In genomic region chr6:140003217-140003616, GRCh38 we compare ENCODE assay signal across 28 cellular contexts.
A peak's percentile ranks its signal among the peaks of the same experiment; 100 is the strongest.
DNase-seq lines count a peak whose midpoint lies in the region; ATAC-seq and TF ChIP-seq lines count a peak whose summit lies in the region.
"Had no signal": no experiment of that assay in that cellular context is flagged by ENCODE, and none has a peak within 500 bp of the region (broad histone marks: within the 10 kb centered on the region; RNA-seq: fewer than 3 reads in every experiment).

No MANE protein-coding gene starts in this region.

- no peak for ATAC-seq in IMR-90 (ENCODE audit: low read depth)
- ATAC-seq: activated CD4-positive, CD25-positive, alpha-beta regulatory T cell treated with anti-CD3 and anti-CD28 coated beads, Interleukin-2, amount 50 U/mL, for 24 hours; activated T-cell treated with anti-CD3 and anti-CD28 coated beads, Interleukin-2, amount 50 U/mL, for 72 hours; CD8-positive, alpha-beta T cell; K562; naive thymus-derived CD8-positive, alpha-beta T cell; stimulated activated memory B cell treated with anti-CD40 and anti-IgM and Interleukin-4, amounts not matched to agents 10 μg/mL and 1 μg/mL and 100 μg/mL, for 72 hours had no signal

- H3K27me3 ChIP-seq in ACC112 (ENCODE audit: insufficient read depth, low read length) (no peaks in the 10 kb centered on the region), IMR-90 (ENCODE audit: control insufficient read depth, insufficient read depth, low read length) (no peaks in the 10 kb centered on the region), endodermal cell (ENCODE audit: control insufficient read depth, insufficient read depth, low read length, poor library complexity, severe bottlenecking) (no peaks in the 10 kb centered on the region), neuronal stem cell (ENCODE audit: control insufficient read depth in 3 of 3, insufficient read depth in 3 of 3, low read depth in 1 of 3, low read length in 3 of 3) (no peaks in the 10 kb centered on the region), ascending aorta (no peaks in the 10 kb centered on the region)
- H3K27me3 ChIP-seq: upper lobe of left lung had no signal

- H4K91ac ChIP-seq in IMR-90 (ENCODE audit: insufficient read depth, low read depth, low read length) (peak overlapping the region; percentile 56), neuronal stem cell (ENCODE audit: low read depth, low read length, poor library complexity) (no peak overlapping the region)

- H4K8ac ChIP-seq in IMR-90 (ENCODE audit: low read depth in 2 of 2, low read length in 2 of 2), result peak overlapping the region in 1 of 2 experiments; percentile 66; a peak in 2 of 4 replicates
- H4K8ac ChIP-seq in neuronal stem cell (ENCODE audit: low read depth, low read length), result no peak overlapping the region

- peaks cover 19% of the 10 kb centered on the region for H3K9me3 Mint-ChIP-seq in endodermal cell
- H3K9me3 Mint-ChIP-seq: activated CD4-positive, alpha-beta memory T cell treated with anti-CD3 and anti-CD28 coated beads for 36 hours had no signal

- no peak overlapping the region for H2AK9ac ChIP-seq in IMR-90 (replicated peaks; ENCODE audit: low read depth, low read length, poor library complexity)

- no peak for TF ChIP-seq RAD21 in IMR-90 (IDR thresholded peaks at IDR 0.05; ENCODE audit: low read length)

- peak overlapping the region; percentile 33; the same call in 1 of the 2 replicates for H3K56ac ChIP-seq in IMR-90 (ENCODE audit: extremely low read depth, insufficient read depth, low read length)

- no peak for TF ChIP-seq CTCF in IMR-90 (conservative IDR thresholded peaks at IDR 0.05; ENCODE audit: low read depth, low read length)
- no peak for TF ChIP-seq CTCF in endodermal cell (conservative IDR thresholded peaks at IDR 0.05)
- no peak for TF ChIP-seq CTCF in ascending aorta (IDR thresholded peaks at IDR 0.05)

- H3K27ac ChIP-seq in ACC112 (ENCODE audit: low read depth, low read length), result peak overlapping the region; percentile 63; the same call in 1 of the 2 replicates
- no peak overlapping the region for H3K27ac ChIP-seq in IMR-90 (ENCODE audit: insufficient read depth, low read length)
- peak overlapping the region; percentile 52 for H3K27ac ChIP-seq in endodermal cell (ENCODE audit: low read depth, low read length)
- H3K27ac ChIP-seq in neuronal stem cell (replicated peaks; ENCODE audit: low read length), result no peak overlapping the region
- H3K27ac ChIP-seq in ascending aorta, result no peak overlapping the region
- H3K27ac ChIP-seq: coronary artery, upper lobe of left lung had no signal

- H3K79me1 ChIP-seq in IMR-90 (ENCODE audit: low read depth in 1 of 2, low read length in 2 of 2), result no peaks in the 10 kb centered on the region
- H3K79me1 ChIP-seq in neuronal stem cell (ENCODE audit: low read depth, low read length), result no peaks in the 10 kb centered on the region

- DNase-seq in IMR-90 (no peak), endodermal cell (no peak), neuronal stem cell (ENCODE audit: low spot score) (peak; percentile 46), ascending aorta (ENCODE audit: low spot score in 2 of 2) (no peak), HuH-7 (ENCODE audit: low spot score) (no peak)
- no peak for DNase-seq in stimulated activated CD4-positive, alpha-beta T cell treated with anti-CD3 and anti-CD28 coated beads, Interleukin-1b, Interleukin-23, amount 100 ng/mL, for 48 hours
- no peak for DNase-seq in activated CD4-positive, CD25-positive, alpha-beta regulatory T cell treated with anti-CD3 and anti-CD28 coated beads, Interleukin-2, amount 50 U/mL, for 72 hours
- DNase-seq: activated CD4-positive, alpha-beta memory T cell treated with anti-CD3 and anti-CD28 coated beads for 36 hours; activated T-cell treated with anti-CD3 and anti-CD28 coated beads, Interleukin-2, amount 50 U/mL, for 72 hours; CD8-positive, alpha-beta T cell; DMS 273 treated with DMSO at 0.1 percent for 48 hours; effector memory CD4-positive, alpha-beta T cell; erythroblast; HCEC 1CT; kidney; naive thymus-derived CD8-positive, alpha-beta T cell; NCI-H1092; NCI-H1694; NCI-H446 treated with DMSO at 0.1 percent for 48 hours; NCI-H774; occipital lobe; T-helper 1 cell; upper lobe of left lung had no signal

- H3K23ac ChIP-seq in IMR-90 (ENCODE audit: low read depth, low read length) (no peak overlapping the region), neuronal stem cell (ENCODE audit: low read depth, low read length, poor library complexity) (no peak overlapping the region)

- H3K18ac ChIP-seq in IMR-90 (ENCODE audit: low read depth, low read length), result no peak overlapping the region
- no peak overlapping the region for H3K18ac ChIP-seq in neuronal stem cell (ENCODE audit: low read length)

- H2BK5ac ChIP-seq in IMR-90 (ENCODE audit: low read depth, low read length, poor library complexity, severe bottlenecking) (no peak overlapping the region), neuronal stem cell (ENCODE audit: low read length) (no peak overlapping the region)

- no peak overlapping the region for H3K4me2 ChIP-seq in IMR-90 (ENCODE audit: low read depth, low read length)
- H3K4me2 ChIP-seq in neuronal stem cell (ENCODE audit: insufficient read depth, low read length, poor library complexity, severe bottlenecking), result no peak overlapping the region

- no peaks in the 10 kb centered on the region for H3K79me2 ChIP-seq in ACC112 (ENCODE audit: control insufficient read depth, insufficient read depth, low read length, unreplicated experiment)

- BruUV-seq in IMR-90 (replicated peaks; lab: Mats Ljungman, UMichigan), result no TSS peak

- peaks cover 30% of the 10 kb centered on the region for H3K4me1 ChIP-seq in ACC112 (ENCODE audit: control insufficient read depth, insufficient read depth, low read length, unreplicated experiment)
- H3K4me1 ChIP-seq in IMR-90 (ENCODE audit: control insufficient read depth, insufficient read depth, low read length), result peaks cover 2% of the 10 kb centered on the region; the same call in 1 of the 2 replicates
- no peaks in the 10 kb centered on the region for H3K4me1 ChIP-seq in endodermal cell (ENCODE audit: control insufficient read depth, insufficient read depth, low read length)
- peaks cover 2 to 11% of the 10 kb centered on the region in 2 donors for H3K4me1 ChIP-seq in neuronal stem cell (ENCODE audit: control insufficient read depth in 2 of 2, insufficient read depth in 1 of 2, low read depth in 1 of 2, low read length in 2 of 2)
- no peaks in the 10 kb centered on the region for H3K4me1 ChIP-seq in ascending aorta
- H3K4me1 ChIP-seq: upper lobe of left lung had no signal

- POLR2A ChIA-PET in IMR-90 (lab: Charles Lee; ENCODE audit: unreplicated experiment), result no interaction called here

- H3K14ac ChIP-seq in IMR-90 (replicated peaks; ENCODE audit: low read depth, low read length) (peak overlapping the region; percentile 83; the same call in 1 of the 2 replicates), neuronal stem cell (ENCODE audit: low read length) (no peak overlapping the region)

- H2BK120ac ChIP-seq in IMR-90 (ENCODE audit: low read depth, low read length) (peak overlapping the region; percentile 77), neuronal stem cell (ENCODE audit: low read depth, low read length) (no peak overlapping the region)

- no peaks in the 10 kb centered on the region for H3K9me1 ChIP-seq in IMR-90 (ENCODE audit: insufficient read depth, low read length)

- peak overlapping the region; percentile 30; the same call in 1 of the 2 replicates for H4K5ac ChIP-seq in IMR-90 (ENCODE audit: low read depth, low read length)

- H4K20me1 ChIP-seq in IMR-90 (ENCODE audit: insufficient read depth, low read length), result no peaks in the 10 kb centered on the region

- in situ Hi-C loops in IMR-90 (cut with MboI; ENCODE audit: low sequenced_read_pairs), result no loop called here

- dilution Hi-C loops in IMR-90 (cut with HindIII; ENCODE audit: low sequenced_read_pairs, unreplicated experiment), result no loop called here

- no peak overlapping the region for H3K9ac ChIP-seq in IMR-90 (ENCODE audit: low read depth, low read length)
- H3K9ac ChIP-seq in endodermal cell (ENCODE audit: extremely low read depth, low read length, poor library complexity, severe bottlenecking), result no peak overlapping the region
- H3K9ac ChIP-seq in neuronal stem cell (ENCODE audit: low read depth, low read length, poor library complexity), result no peak overlapping the region

- H2AK5ac ChIP-seq in IMR-90 (ENCODE audit: low read depth, low read length) (0 out of 2 replicates have a peak overlapping the region, but pooled peaks have one; percentile 78), neuronal stem cell (ENCODE audit: low read depth, low read length) (no peak overlapping the region)

- peak overlapping the region; percentile 71; the same call in 2 of the 3 replicates for H2BK15ac ChIP-seq in IMR-90 (ENCODE audit: low read depth, low read length)
- H2BK15ac ChIP-seq in neuronal stem cell (ENCODE audit: low read length), result no peak overlapping the region

- no peak overlapping the region for H3K4me3 Mint-ChIP-seq in endodermal cell
- H3K4me3 Mint-ChIP-seq: activated CD4-positive, alpha-beta memory T cell treated with anti-CD3 and anti-CD28 coated beads for 36 hours; activated T-cell treated with anti-CD3 and anti-CD28 coated beads, Interleukin-2, amount 50 U/mL, for 72 hours; CD8-positive, alpha-beta T cell; naive thymus-derived CD8-positive, alpha-beta T cell; stimulated activated memory B cell treated with anti-CD40 and anti-IgM and Interleukin-4, amounts not matched to agents 10 μg/mL and 1 μg/mL and 100 μg/mL, for 72 hours had no signal

- H2AFZ ChIP-seq in ACC112 (ENCODE audit: low read length, unreplicated experiment) (peak overlapping the region; percentile 76), IMR-90 (replicated peaks; ENCODE audit: low read length, poor library complexity) (peak overlapping the region; percentile 72), neuronal stem cell (ENCODE audit: low read length) (peak overlapping the region; percentile 8)

- H3K9me3 ChIP-seq in IMR-90 (ENCODE audit: control insufficient read depth, insufficient read depth, low read length) (no peaks in the 10 kb centered on the region), endodermal cell (ENCODE audit: control insufficient read depth, low read length) (peaks cover 7% of the 10 kb centered on the region), neuronal stem cell (replicated peaks in 1 of 2; ENCODE audit: control insufficient read depth in 2 of 2, insufficient read depth in 1 of 2, low read depth in 1 of 2, low read length in 2 of 2) (peaks cover 0 to 11% of the 10 kb centered on the region in 2 donors), ascending aorta (no peaks in the 10 kb centered on the region)
- H3K9me3 ChIP-seq: upper lobe of left lung had no signal

- H2BK20ac ChIP-seq in IMR-90 (ENCODE audit: low read depth, low read length), result peak overlapping the region; percentile 86

- no peak overlapping the region for H3K27ac Mint-ChIP-seq in endodermal cell
- H3K27ac Mint-ChIP-seq: activated CD4-positive, alpha-beta memory T cell treated with anti-CD3 and anti-CD28 coated beads for 36 hours; activated T-cell treated with anti-CD3 and anti-CD28 coated beads, Interleukin-2, amount 50 U/mL, for 72 hours; CD8-positive, alpha-beta T cell; naive thymus-derived CD8-positive, alpha-beta T cell; stimulated activated memory B cell treated with anti-CD40 and anti-IgM and Interleukin-4, amounts not matched to agents 10 μg/mL and 1 μg/mL and 100 μg/mL, for 72 hours had no signal

- H3K27me3 Mint-ChIP-seq in endodermal cell (ENCODE audit: insufficient read depth), result no peaks in the 10 kb centered on the region

- intact Hi-C loops in IMR-90 (cut with micrococcal nuclease), result no loop called here
- intact Hi-C loops in ascending aorta (cut with DNase I), result no loop called here

- TF ChIP-seq POLR2A in IMR-90 (IDR thresholded peaks at IDR 0.05; ENCODE audit: low read depth, low read length), result no peak

- H3K36me3 Mint-ChIP-seq in endodermal cell (ENCODE audit: low read depth), result no peaks in the 10 kb centered on the region
- H3K36me3 Mint-ChIP-seq: activated CD4-positive, alpha-beta memory T cell treated with anti-CD3 and anti-CD28 coated beads for 36 hours; CD8-positive, alpha-beta T cell; naive thymus-derived CD8-positive, alpha-beta T cell; stimulated activated memory B cell treated with anti-CD40 and anti-IgM and Interleukin-4, amounts not matched to agents 10 μg/mL and 1 μg/mL and 100 μg/mL, for 72 hours had no signal

- no peak overlapping the region for H2BK12ac ChIP-seq in neuronal stem cell (ENCODE audit: low read length)

- H3K4me3 ChIP-seq in ACC112 (ENCODE audit: low read depth, low read length), result no peak overlapping the region
- H3K4me3 ChIP-seq in IMR-90 (ENCODE audit: insufficient read depth, low read depth, low read length), result no peak overlapping the region
- no peak overlapping the region for H3K4me3 ChIP-seq in endodermal cell (ENCODE audit: low read length)
- H3K4me3 ChIP-seq in neuronal stem cell (ENCODE audit: low read length in 2 of 2), result no peak overlapping the region
- H3K4me3 ChIP-seq in ascending aorta, result no peak overlapping the region
- H3K4me3 ChIP-seq: coronary artery, K562, upper lobe of left lung had no signal

- CTCF ChIA-PET in IMR-90 (lab: Yijun Ruan, JAX), result no interaction called here

- H3K4ac ChIP-seq in IMR-90 (ENCODE audit: low read depth, low read length) (peak overlapping the region; percentile 79), neuronal stem cell (ENCODE audit: low read length) (no peak overlapping the region)

- H3K4me1 Mint-ChIP-seq in endodermal cell, result peaks cover 13% of the 10 kb centered on the region
- H3K4me1 Mint-ChIP-seq: naive thymus-derived CD8-positive, alpha-beta T cell; stimulated activated memory B cell treated with anti-CD40 and anti-IgM and Interleukin-4, amounts not matched to agents 10 μg/mL and 1 μg/mL and 100 μg/mL, for 72 hours had no signal

- WGBS in IMR-90 (ENCODE audit: extremely low coverage in 2 of 2, insufficient read length in 1 of 2), 2 experiments, result no CpG with 5 or more reads among the region's 1 CpG
- WGBS in endodermal cell (ENCODE audit: insufficient coverage in 1 of 2, insufficient read length in 1 of 2), 2 experiments, result 60% methylated on average over 1 of the region's 1 CpG; no CpG with 5 or more reads in 1 of the 2 experiments
- no CpG with 5 or more reads among the region's 1 CpG for WGBS in neuronal stem cell (ENCODE audit: extremely low coverage in 2 of 2, insufficient read length in 2 of 2, insufficient replicate concordance in 1 of 2), 2 donors

- H3K36me3 ChIP-seq in ACC112 (ENCODE audit: insufficient read depth, low read length) (no peaks in the 10 kb centered on the region), IMR-90 (ENCODE audit: control insufficient read depth, insufficient read depth, low read length) (no peaks in the 10 kb centered on the region), endodermal cell (ENCODE audit: control insufficient read depth, insufficient read depth, low read length) (no peaks in the 10 kb centered on the region), neuronal stem cell (replicated peaks in 1 of 2; ENCODE audit: control insufficient read depth in 2 of 2, insufficient read depth in 2 of 2, low read length in 2 of 2) (no peaks in the 10 kb centered on the region), ascending aorta (no peaks in the 10 kb centered on the region)
- H3K36me3 ChIP-seq: upper lobe of left lung had no signal

Comparison
In these comparisons a context has a peak if more than half of its experiments do, and no peak if none do; other contexts are left out.
1. H2AFZ ChIP-seq: peak in every context shown above with its lines; median percentile 76 in ACC112; 72 in IMR-90; 8 in neuronal stem cell.
2. H3K27ac ChIP-seq: peak in ACC112 (single experiment) and endodermal cell (single experiment); none in IMR-90 (single experiment), neuronal stem cell (single experiment) and ascending aorta (0 of 2).